ENCODE assay signal across 1 cellular context in the genomic region with DNA sequence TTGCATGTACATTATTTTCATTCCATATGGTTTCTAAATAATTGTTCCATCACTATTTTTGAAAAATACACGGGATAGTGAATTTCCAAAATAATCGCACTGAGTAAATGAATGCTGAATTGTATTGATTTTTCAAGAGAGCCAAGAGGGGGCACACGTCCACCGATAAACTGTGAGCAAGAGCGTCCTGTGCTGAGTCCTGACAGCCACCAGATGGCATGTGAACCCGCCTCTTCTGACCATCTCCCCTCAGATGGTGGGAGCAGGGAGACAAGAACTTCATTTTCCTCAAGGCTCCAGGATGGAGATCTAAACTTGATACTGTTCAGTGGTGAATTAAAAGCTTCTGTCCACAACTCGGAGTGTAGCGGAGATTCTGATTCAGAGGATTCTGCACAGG.
TF ChIP-seq lines count a peak whose summit lies in the region.

No MANE protein-coding gene starts in this region.

TF ChIP-seq in K562, 482 proteins besides CTCF, POLR2A, EP300 and RAD21 (continued from another document):
- TF ChIP-seq, protein P1, sequence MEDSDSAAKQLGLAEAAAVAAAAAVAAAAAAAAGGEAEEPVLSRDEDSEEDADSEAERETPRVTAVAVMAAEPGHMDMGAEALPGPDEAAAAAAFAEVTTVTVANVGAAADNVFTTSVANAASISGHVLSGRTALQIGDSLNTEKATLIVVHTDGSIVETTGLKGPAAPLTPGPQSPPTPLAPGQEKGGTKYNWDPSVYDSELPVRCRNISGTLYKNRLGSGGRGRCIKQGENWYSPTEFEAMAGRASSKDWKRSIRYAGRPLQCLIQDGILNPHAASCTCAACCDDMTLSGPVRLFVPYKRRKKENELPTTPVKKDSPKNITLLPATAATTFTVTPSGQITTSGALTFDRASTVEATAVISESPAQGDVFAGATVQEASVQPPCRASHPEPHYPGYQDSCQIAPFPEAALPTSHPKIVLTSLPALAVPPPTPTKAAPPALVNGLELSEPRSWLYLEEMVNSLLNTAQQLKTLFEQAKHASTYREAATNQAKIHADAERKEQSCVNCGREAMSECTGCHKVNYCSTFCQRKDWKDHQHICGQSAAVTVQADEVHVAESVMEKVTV (CRISPR knock-in tag; IDR thresholded peaks at IDR 0.05), result peak; percentile 88
- peak; percentile 42; the same call in 1 of the 2 replicates for TF ChIP-seq ZNF24 (IDR thresholded peaks at IDR 0.05)
- TF ChIP-seq, protein P2, sequence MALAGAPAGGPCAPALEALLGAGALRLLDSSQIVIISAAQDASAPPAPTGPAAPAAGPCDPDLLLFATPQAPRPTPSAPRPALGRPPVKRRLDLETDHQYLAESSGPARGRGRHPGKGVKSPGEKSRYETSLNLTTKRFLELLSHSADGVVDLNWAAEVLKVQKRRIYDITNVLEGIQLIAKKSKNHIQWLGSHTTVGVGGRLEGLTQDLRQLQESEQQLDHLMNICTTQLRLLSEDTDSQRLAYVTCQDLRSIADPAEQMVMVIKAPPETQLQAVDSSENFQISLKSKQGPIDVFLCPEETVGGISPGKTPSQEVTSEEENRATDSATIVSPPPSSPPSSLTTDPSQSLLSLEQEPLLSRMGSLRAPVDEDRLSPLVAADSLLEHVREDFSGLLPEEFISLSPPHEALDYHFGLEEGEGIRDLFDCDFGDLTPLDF (CRISPR knock-in tag; IDR thresholded peaks at IDR 0.05), result no peak
- peak; percentile 56 for TF ChIP-seq CC2D1A (IDR thresholded peaks at IDR 0.05)
- no peak for TF ChIP-seq TCF3 (CRISPR knock-in tag; IDR thresholded peaks at IDR 0.05)
- TF ChIP-seq CTBP1 (IDR thresholded peaks at IDR 0.05; ENCODE audit: borderline replicate concordance), result peak; percentile 34; the same call in 1 of the 2 replicates
- TF ChIP-seq ELF2 (CRISPR knock-in tag; IDR thresholded peaks at IDR 0.05), result no peak
- 0 out of 2 replicates have a peak, but pooled peaks have one; percentile 20 for TF ChIP-seq JUN (IDR thresholded peaks at IDR 0.05; ENCODE audit: borderline replicate concordance, low read depth, low read length)
- TF ChIP-seq JUN (CRISPR knock-in tag; IDR thresholded peaks at IDR 0.05; ENCODE audit: borderline replicate concordance), result no peak
- peak in 1 of 2 experiments; percentile 54; a peak in 2 of 4 replicates for TF ChIP-seq RCOR1 (IDR thresholded peaks at IDR 0.05; ENCODE audit: borderline replicate concordance in 1 of 2, low read depth in 2 of 2, low read length in 2 of 2)
